Comparison of ENCODE assay signal across 8 cellular contexts in genomic region chr10:43105119-43105792, GRCh38. TPM values are rescaled to one million over a fixed set of nuclear protein-coding genes. Genes with fewer than 3 reads are reported as not detected.
DNase-seq lines count a peak whose midpoint lies in the region; ATAC-seq and TF ChIP-seq lines count a peak whose summit lies in the region.

No MANE protein-coding gene starts in this region.

- H4K20me1 ChIP-seq in GM23248 (ENCODE audit: insufficient read depth) (no peaks in the 10 kb centered on the region), Karpas-422 (ENCODE audit: insufficient read depth, low read depth, low read length) (no peaks in the 10 kb centered on the region)

- TF ChIP-seq EP300 in transverse colon (IDR thresholded peaks at IDR 0.05; ENCODE audit: low read depth) = no peak

- DNase-seq in GM23248 (peak; percentile 83), Karpas-422 (peak; percentile 84), SW480 (ENCODE audit: low spot score) (peak; percentile 55), left cardiac atrium (peak; percentile 81), pons (ENCODE audit: low spot score) (peak; percentile 49), transverse colon (peak; percentile 75)
- DNase-seq in activated naive CD8-positive, alpha-beta T cell treated with anti-CD3 and anti-CD28 coated beads, Interleukin-2, amount 50 U/mL, for 24 hours = peak; percentile 84

- peak; percentile 95 to 100 (median 99) for TF ChIP-seq CTCF in transverse colon (IDR thresholded peaks at IDR 0.05)

- H3K4me1 Mint-ChIP-seq in activated naive CD8-positive, alpha-beta T cell treated with anti-CD3 and anti-CD28 coated beads, Interleukin-2, amount 50 U/mL, for 24 hours = peaks cover 5% of the 10 kb centered on the region

- H3F3A ChIP-seq in GM23248 (ENCODE audit: insufficient read depth) = no peaks in the 10 kb centered on the region

- H3K4me1 ChIP-seq in ES-I3 (ENCODE audit: insufficient read depth, low read length) (peaks cover 2% of the 10 kb centered on the region; the same call in 1 of the 2 replicates), GM23248 (ENCODE audit: insufficient read depth) (no peaks in the 10 kb centered on the region), Karpas-422 (ENCODE audit: low read length) (no peaks in the 10 kb centered on the region), transverse colon (peaks cover 0 to 14% (median 12%) of the 10 kb centered on the region in 4 donors)

- H3K9me2 ChIP-seq in GM23248 (ENCODE audit: insufficient read depth) (no peaks in the 10 kb centered on the region), Karpas-422 (replicated peaks; ENCODE audit: insufficient read depth, low read length) (no peaks in the 10 kb centered on the region)

- peak overlapping the region; percentile 83 for H2AFZ ChIP-seq in GM23248
- H2AFZ ChIP-seq in Karpas-422 (ENCODE audit: low read length) = no peak overlapping the region

- intact Hi-C loops in left cardiac atrium (cut with DNase I) (loop anchor here (1.0 to 10.0 kb wide), 2 partner anchors 239 to 350 kb away; no protein-coding TSS in a partner anchor), transverse colon (cut with DNase I; ENCODE audit: low total_unique reads) (loop anchor here (5.0 kb wide), 1 partner anchor 353 kb away; no protein-coding TSS in a partner anchor)

- no peak overlapping the region for H3K27ac ChIP-seq in GM23248
- H3K27ac ChIP-seq in Karpas-422 (ENCODE audit: low read length) = no peak overlapping the region
- no peak overlapping the region for H3K27ac ChIP-seq in transverse colon

- H3K4me3 ChIP-seq in GM23248 (peak overlapping the region; percentile 67), Karpas-422 (ENCODE audit: low read length) (peak overlapping the region; percentile 35; the same call in 1 of the 2 replicates), transverse colon (peak overlapping the region; percentile 28 to 55 (median 42))

- H3K27ac Mint-ChIP-seq in activated naive CD8-positive, alpha-beta T cell treated with anti-CD3 and anti-CD28 coated beads, Interleukin-2, amount 50 U/mL, for 24 hours = no peak overlapping the region

- H3K4me3 Mint-ChIP-seq in activated naive CD8-positive, alpha-beta T cell treated with anti-CD3 and anti-CD28 coated beads, Interleukin-2, amount 50 U/mL, for 24 hours = peak overlapping the region; percentile 68

- ATAC-seq in activated naive CD8-positive, alpha-beta T cell treated with anti-CD3 and anti-CD28 coated beads, Interleukin-2, amount 50 U/mL, for 24 hours = peak; percentile 89
- ATAC-seq in left cardiac atrium = peak; percentile 96

- H3K27me3 ChIP-seq in GM23248 (replicated peaks; ENCODE audit: insufficient read depth) (0 out of 2 replicates have a peak, but pooled peaks cover 5% of the 10 kb centered on the region), Karpas-422 (ENCODE audit: low read length) (no peaks in the 10 kb centered on the region), transverse colon (peaks cover 20% of the 10 kb centered on the region)

- peak overlapping the region; percentile 83 for H3K9ac ChIP-seq in ES-I3 (ENCODE audit: low read depth, low read length)
- no peak overlapping the region; the same call in 1 of the 2 replicates for H3K9ac ChIP-seq in GM23248
- H3K9ac ChIP-seq in Karpas-422 (ENCODE audit: low read length) = no peak overlapping the region

- no peaks in the 10 kb centered on the region for H3K9me3 Mint-ChIP-seq in activated naive CD8-positive, alpha-beta T cell treated with anti-CD3 and anti-CD28 coated beads, Interleukin-2, amount 50 U/mL, for 24 hours

- peak overlapping the region; percentile 53 for H3K4me2 ChIP-seq in GM23248 (ENCODE audit: unreplicated experiment)
- peak overlapping the region; percentile 38 for H3K4me2 ChIP-seq in Karpas-422 (ENCODE audit: low read depth, low read length, poor library complexity, severe bottlenecking)

- no peak for TF ChIP-seq POLR2A in transverse colon (IDR thresholded peaks at IDR 0.05)

- no peaks in the 10 kb centered on the region for H3K79me2 ChIP-seq in GM23248 (ENCODE audit: insufficient read depth)
- H3K79me2 ChIP-seq in Karpas-422 (ENCODE audit: low read length) = no peaks in the 10 kb centered on the region

- H3K9me3 ChIP-seq in ES-I3 (ENCODE audit: control insufficient read depth, insufficient read depth, low read length) = no peaks in the 10 kb centered on the region
- no peaks in the 10 kb centered on the region for H3K9me3 ChIP-seq in GM23248 (ENCODE audit: low read depth)
- H3K9me3 ChIP-seq in Karpas-422 (ENCODE audit: low read length) = no peaks in the 10 kb centered on the region
- H3K9me3 ChIP-seq in transverse colon = no peaks in the 10 kb centered on the region

- in situ Hi-C loops in GM23248 (cut with MboI) (loop anchor here (10.0 kb wide), 1 partner anchor 230 kb away; no protein-coding TSS in a partner anchor), transverse colon (cut with MboI; ENCODE audit: low pct_ligation_motif_present in 1 of 4, low pct_unique_long_range_greater_than_20kb in 1 of 4, low sequenced_read_pairs in 3 of 4) (loop anchor here in 2 of 4 donors (10.0 to 25.0 kb wide), 2 partner anchors 240 to 243 kb away; no protein-coding TSS in a partner anchor)

- WGBS in GM23248 (ENCODE audit: low coverage in 1 of 2, low lambda C conversion rate in 2 of 2, missing lambda C conversion rate in 2 of 2), 2 experiments = 9 to 11% methylated on average over 63 to 64 of the region's 64 CpGs
- 1% methylated on average over 63 of the region's 64 CpGs; no CpG with 5 or more reads in 1 of the 2 donors for WGBS in transverse colon (ENCODE audit: low coverage in 1 of 2), 2 donors

- H3K36me3 ChIP-seq in ES-I3 (ENCODE audit: insufficient read depth, low read length) (no peaks in the 10 kb centered on the region), GM23248 (ENCODE audit: low read depth) (no peaks in the 10 kb centered on the region), Karpas-422 (ENCODE audit: insufficient read depth, low read length) (no peaks in the 10 kb centered on the region), transverse colon (no peaks in the 10 kb centered on the region)

- H3K27me3 Mint-ChIP-seq in activated naive CD8-positive, alpha-beta T cell treated with anti-CD3 and anti-CD28 coated beads, Interleukin-2, amount 50 U/mL, for 24 hours = peaks cover 18% of the 10 kb centered on the region

- no peaks in the 10 kb centered on the region for H3K36me3 Mint-ChIP-seq in activated naive CD8-positive, alpha-beta T cell treated with anti-CD3 and anti-CD28 coated beads, Interleukin-2, amount 50 U/mL, for 24 hours (ENCODE audit: low read depth)

RNA-seq across cellular contexts. Expression of gene RET, which starts 28.4 kb away (rescaled TPM):
- total RNA-seq in GM23248 (2014; rRNA removed; shearing (Covaris generic)) = not detected in 2 replicates
- polyA plus RNA-seq in GM23248 (2016; fragmentation: Nextera tagmentation; extraction: Ambion mirVana) = not detected in 2 replicates
- not detected in 2 replicates for total RNA-seq in Karpas-422 (2014; rRNA removed; shearing (Covaris generic); ENCODE audit: low replicate concordance)
- total RNA-seq in left cardiac atrium = 1 to 10 TPM in 1 of 2 donors, under 1 TPM in 1; 0.84 to 6.1 TPM
- total RNA-seq in transverse colon = 1 to 10 TPM in 3 of 4 donors, under 1 TPM in 1; 0.37 to 5.6 (median 1.4) TPM

RNA-seq across cellular contexts. Expression of gene CSGALNACT2, which starts 33.0 kb away (rescaled TPM):
- 11.5 and 17.4 TPM in 2 replicates for total RNA-seq in GM23248 (2014; rRNA removed; shearing (Covaris generic))
- polyA plus RNA-seq in GM23248 (2016; fragmentation: Nextera tagmentation; extraction: Ambion mirVana) = 26.3 and 27.8 TPM in 2 replicates
- 8.3 and 9.2 TPM in 2 replicates for total RNA-seq in Karpas-422 (2014; rRNA removed; shearing (Covaris generic); ENCODE audit: low replicate concordance)
- total RNA-seq in left cardiac atrium = 10 to 100 TPM; 12.0 to 17.0 TPM
- total RNA-seq in transverse colon = 10 to 100 TPM in 2 of 4 donors, 1 to 10 TPM in 2; 4.1 to 15.5 (median 10.9) TPM
